15 cellular contexts compared by ENCODE assay signal in the genomic region with DNA sequence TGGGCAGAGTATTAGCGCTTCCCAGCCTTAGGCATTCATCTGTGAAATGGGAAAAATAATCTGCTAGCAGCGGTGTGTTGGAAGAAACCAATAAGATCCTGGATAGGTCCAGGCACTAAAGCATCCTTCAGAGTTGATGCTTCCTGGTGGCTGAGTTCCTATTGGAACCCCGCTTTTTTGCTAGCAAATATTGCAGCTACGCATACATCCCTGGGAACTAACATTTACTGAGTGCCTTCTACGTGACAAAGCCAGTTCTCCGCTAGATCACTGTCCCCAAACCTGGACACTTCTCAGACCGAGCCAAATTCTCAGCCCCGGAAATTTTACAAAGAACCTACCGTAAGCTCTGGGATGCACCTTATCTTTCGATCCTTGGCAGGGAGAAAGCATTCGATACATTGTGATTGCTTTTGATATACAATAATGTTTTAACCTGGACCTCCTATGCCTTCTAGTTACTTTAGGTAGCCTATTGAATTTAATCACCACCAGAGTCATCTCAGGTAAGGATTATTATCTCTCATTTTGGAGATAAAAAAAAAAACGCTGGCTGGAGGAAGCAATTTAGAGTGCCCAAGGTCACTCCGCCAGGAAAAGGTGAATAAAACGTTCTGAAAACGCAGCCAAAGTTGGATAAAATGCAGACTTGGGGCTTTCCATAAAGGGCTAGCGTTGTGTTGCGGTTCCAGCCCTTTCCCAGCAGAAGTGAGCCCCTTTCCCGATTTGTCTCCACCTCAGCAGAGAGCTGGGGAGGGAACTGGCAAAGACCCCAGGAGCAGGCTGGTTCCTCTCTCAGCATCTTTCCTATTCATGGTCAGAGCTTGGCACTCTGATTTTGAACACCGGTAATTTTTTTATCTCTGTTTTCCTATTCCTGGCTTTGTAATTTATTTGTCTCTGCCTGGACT. TPM values are rescaled to one million over a fixed set of nuclear protein-coding genes. Genes with fewer than 3 reads are reported as not detected.
DNase-seq lines count a peak whose midpoint lies in the region; ATAC-seq, FAIRE-seq and TF ChIP-seq lines count a peak whose summit lies in the region.
"Had no signal": no experiment of that assay in that cellular context is flagged by ENCODE, and none has a peak within 500 bp of the region (broad histone marks: within the 10 kb centered on the region; RNA-seq: fewer than 3 reads in every experiment).

No MANE protein-coding gene starts in this region.

- H3K27ac Mint-ChIP-seq in neural progenitor cell = peak overlapping the region; percentile 60

- no peaks in the 10 kb centered on the region for H3K9me3 Mint-ChIP-seq in neural progenitor cell

- peaks cover 73% of the 10 kb centered on the region for H3K4me1 Mint-ChIP-seq in neural progenitor cell

- H3K9ac ChIP-seq in HUES64 (ENCODE audit: low read depth, low read length) (no peak overlapping the region), neural progenitor cell (no peak overlapping the region)

- intact Hi-C loops in esophagus muscularis mucosa (cut with DNase I) = no loop called here

- H4K20me1 ChIP-seq in neural progenitor cell (ENCODE audit: low read depth) = peaks cover 53% of the 10 kb centered on the region

- POLR2A ChIA-PET in A549 (lab: Yijun Ruan, JAX) = no interaction called here

- FAIRE-seq in A549 (lab: Jason Lieb, UNC) = no peak
- FAIRE-seq: GM19239 had no signal

- TF ChIP-seq RAD21 in A549 (conservative IDR thresholded peaks at IDR 0.05 in 1 of 2, IDR thresholded peaks at IDR 0.05 in 1 of 2) = no peak

- TF ChIP-seq EP300 in A549 (IDR thresholded peaks at IDR 0.05) (no peak), esophagus muscularis mucosa (IDR thresholded peaks at IDR 0.05) (no peak)

- no peaks in the 10 kb centered on the region for H3K79me2 ChIP-seq in neural progenitor cell (ENCODE audit: low read depth)

- peaks cover 57% of the 10 kb centered on the region for H3K27me3 Mint-ChIP-seq in neural progenitor cell (ENCODE audit: insufficient read depth, low read depth)

- H3K4me1 ChIP-seq in A549 (peaks cover 22% of the 10 kb centered on the region), HUES64 (ENCODE audit: insufficient read depth, low read length) (peaks cover 54% of the 10 kb centered on the region), esophagus muscularis mucosa (peaks cover 13 to 51% (median 44%) of the 10 kb centered on the region in 4 donors), neural progenitor cell (peaks cover 44% of the 10 kb centered on the region)

- no peak overlapping the region for H3K27ac ChIP-seq in A549
- no peak overlapping the region for H3K27ac ChIP-seq in HUES64 (ENCODE audit: low read depth, low read length)
- H3K27ac ChIP-seq in esophagus muscularis mucosa (replicated peaks in 1 of 4) = no peak overlapping the region
- H3K27ac ChIP-seq in neural progenitor cell = no peak overlapping the region

- no peak for TF ChIP-seq CTCF in A549 (IDR thresholded peaks at IDR 0.05)
- TF ChIP-seq CTCF in esophagus muscularis mucosa (IDR thresholded peaks at IDR 0.05) = no peak
- no peak for TF ChIP-seq CTCF in neural progenitor cell (IDR thresholded peaks at IDR 0.05)

- H3K27me3 ChIP-seq in HUES64 (ENCODE audit: insufficient read depth, low read length) (peaks cover 93% of the 10 kb centered on the region), esophagus muscularis mucosa (peaks cover 2 to 94% (median 51%) of the 10 kb centered on the region in 4 donors), neural progenitor cell (peaks cover 97% of the 10 kb centered on the region)

- H2AFZ ChIP-seq in neural progenitor cell (replicated peaks) = peak overlapping the region; percentile 53

- CTCF ChIA-PET in A549 (lab: Yijun Ruan, JAX) = interaction anchor here (1.3 kb wide), 1 partner anchor 302 kb away, joined by 3 read pairs; no protein-coding TSS in a partner anchor

- H3K4me3 ChIP-seq in A549 (peak overlapping the region; percentile 50), HUES64 (ENCODE audit: low read length) (peak overlapping the region; percentile 48), esophagus muscularis mucosa (peak overlapping the region; percentile 22 to 43 (median 34)), neural progenitor cell (peak overlapping the region; percentile 42)

- DNase-seq in A549 (ENCODE audit: low read depth in 1 of 2, low spot score in 1 of 2) (no peak), esophagus muscularis mucosa (ENCODE audit: extremely low spot score) (no peak), neural progenitor cell (ENCODE audit: low spot score) (no peak), NCI-H510A (lab: John Stamatoyannopoulos, UW) (no peak)
- DNase-seq in activated CD4-positive, alpha-beta T cell treated with anti-CD3 and anti-CD28 coated beads for 1 hour = no peak
- DNase-seq: activated effector memory CD4-positive, alpha-beta T cell treated with anti-CD3 and anti-CD28 coated beads, Interleukin-2, amount 50 U/mL, for 16 hours; effector memory CD4-positive, alpha-beta T cell; foreskin melanocyte; kidney glomerular epithelial cell; NCI-H1105 had no signal

- WGBS in A549 (ENCODE audit: missing lambda C conversion rate) = 72% methylated on average over 19 of the region's 19 CpGs
- 4% methylated on average over 19 of the region's 19 CpGs for WGBS in HUES64
- WGBS in esophagus muscularis mucosa = 13% methylated on average over 19 of the region's 19 CpGs

- H3K4me2 ChIP-seq in A549 = peak overlapping the region; percentile 94
- peak overlapping the region; percentile 77 for H3K4me2 ChIP-seq in neural progenitor cell

- H3K9me3 ChIP-seq in A549 (no peaks in the 10 kb centered on the region), HUES64 (ENCODE audit: insufficient read depth, low read depth, low read length) (no peaks in the 10 kb centered on the region), esophagus muscularis mucosa (no peaks in the 10 kb centered on the region), neural progenitor cell (ENCODE audit: low read depth) (no peaks in the 10 kb centered on the region)

- TF ChIP-seq POLR2A in A549 (IDR thresholded peaks at IDR 0.05; ENCODE audit: low read length) (no peak), esophagus muscularis mucosa (IDR thresholded peaks at IDR 0.05; ENCODE audit: low read depth) (no peak)

- no peak for ATAC-seq in A549
- no peak for ATAC-seq in GM18909 (IDR thresholded peaks at IDR 0.05; ENCODE audit: poor library complexity, unreplicated experiment)
- ATAC-seq in HG02571 (IDR thresholded peaks at IDR 0.05; ENCODE audit: unreplicated experiment) = no peak

- peak overlapping the region; percentile 87 for H3K4me3 Mint-ChIP-seq in neural progenitor cell

- peaks cover 8% of the 10 kb centered on the region for H3K36me3 Mint-ChIP-seq in neural progenitor cell

- H3K36me3 ChIP-seq in HUES64 (ENCODE audit: insufficient read depth, low read length) (peaks cover 2% of the 10 kb centered on the region; the same call in 1 of the 2 replicates), esophagus muscularis mucosa (no peaks in the 10 kb centered on the region), neural progenitor cell (no peaks in the 10 kb centered on the region)

- H3F3A ChIP-seq in neural progenitor cell (ENCODE audit: low read depth) = peaks cover 43% of the 10 kb centered on the region

TF ChIP-seq in A549, 52 proteins besides CTCF, POLR2A, EP300 and RAD21:
- TF ChIP-seq CBX8 (IDR thresholded peaks at IDR 0.05) (0 out of 2 replicates have a peak, but pooled peaks have one; percentile 35), RARB (CRISPR knock-in tag; IDR thresholded peaks at IDR 0.05) (no peak)
TF ChIP-seq in A549: peak in this region for 1.

RNA-seq across cellular contexts. Expression of gene MSX2, which starts 2.6 kb away (rescaled TPM):
- polyA plus RNA-seq in A549 (2011; rRNA removed) (2.4 and 3.8 TPM in 2 replicates), A549 (2017; fragmentation: RNase III; extraction: RNeasy Plus Mini Kit Qiagen cat#74134 plus additional on column Dnase treatment) (2.0 to 2.6 TPM (median 2.6 TPM) in 3 replicates)
- 3.3 and 3.9 TPM in 2 replicates for polyA plus RNA-seq in A549 (2012; cell fraction: cytosol; rRNA removed)
- 3.3 and 3.5 TPM in 2 replicates for polyA plus RNA-seq in A549 (2012; cell fraction: nucleus; rRNA removed)
- 3.2 and 4.2 TPM in 2 replicates for polyA minus RNA-seq in A549 (2011; rRNA and poly(A)+ RNA removed)
- polyA plus RNA-seq in HUES64 (2013, experiment 1 of 2) = 4.4 TPM
- polyA plus RNA-seq in HUES64 (2013, experiment 2 of 2) = 7.1 TPM
- total RNA-seq in esophagus muscularis mucosa (1 to 10 TPM; 1.8 to 4.0 (median 2.2) TPM), neural progenitor cell (ENCODE audit: low replicate concordance) (0.30 and 0.93 TPM in 2 replicates)
- total RNA-seq: activated CD8-positive, alpha-beta memory T cell treated with anti-CD3 and anti-CD28 coated beads for 36 hours had no signal
